Comparison of ENCODE assay signal across 10 cellular contexts in genomic region chr11:67561971-67562560, GRCh38. TPM values are rescaled to one million over a fixed set of nuclear protein-coding genes. Genes with fewer than 3 reads are reported as not detected.
DNase-seq lines count a peak whose midpoint lies in the region; ATAC-seq and TF ChIP-seq lines count a peak whose summit lies in the region.
"Had no signal": no experiment of that assay in that cellular context is flagged by ENCODE, and none has a peak within 500 bp of the region (broad histone marks: within the 10 kb centered on the region; RNA-seq: fewer than 3 reads in every experiment).

No MANE protein-coding gene starts in this region.

- H3K27ac ChIP-seq in left lung, result no peak overlapping the region

- POLR2A ChIA-PET in GM10248 (lab: Yijun Ruan, JAX), result no interaction called here

- intact Hi-C loops in left lung (cut with DNase I), result no loop called here

- no peak overlapping the region for H3K4me3 ChIP-seq in left lung

- peaks cover 0 to 7% of the 10 kb centered on the region in 2 donors for H3K27me3 ChIP-seq in left lung

- H3K36me3 ChIP-seq in left lung, result no peaks in the 10 kb centered on the region

- no peaks in the 10 kb centered on the region for H3K9me3 ChIP-seq in left lung

- TF ChIP-seq CTCF in GM10248 (IDR thresholded peaks at IDR 0.05; ENCODE audit: control extremely low read depth, extremely low read depth, low read depth, missing control alignments), result no peak
- no peak for TF ChIP-seq CTCF in left lung (IDR thresholded peaks at IDR 0.05)

- CTCF ChIA-PET in GM10248 (lab: Yijun Ruan, JAX), result interaction anchor here (1.0 to 2.1 kb wide), 5 partner anchors 10 to 67 kb away, joined by 3 to 8 read pairs (median 4); partner anchors contain the start of genes GSTP1 and NUDT8

- H3K4me1 ChIP-seq in left lung, result no peaks in the 10 kb centered on the region

- peak; percentile 77 for DNase-seq in GM10248 (ENCODE audit: extremely low spot score)
- DNase-seq in glomerular visceral epithelial cell (ENCODE audit: extremely low spot score), result peak; percentile 75
- DNase-seq in left lung, result no peak
- DNase-seq in cerebellum (ENCODE audit: low spot score), result no peak
- DNase-seq in ureter (ENCODE audit: low spot score), result no peak
- no peak for DNase-seq in NOMO-1 treated with dmso at 0.1 percent for 144 hours (lab: John Stamatoyannopoulos, UW; ENCODE audit: unreplicated experiment)

- ATAC-seq in GM21381 (IDR thresholded peaks at IDR 0.05; ENCODE audit: unreplicated experiment) (peak; percentile 65), HG03460 (IDR thresholded peaks at IDR 0.05; ENCODE audit: unreplicated experiment) (peak; percentile 77), left lung (no peak)

RNA-seq across cellular contexts. Expression of gene GSTP1, which starts 21.5 kb away (rescaled TPM):
- 1,000 to 10,000 TPM in 1 of 2 donors, 100 to 1,000 TPM in 1; 790 to 1,058 TPM for total RNA-seq in left lung
- total RNA-seq in cerebellum, result 129 TPM
- total RNA-seq in ureter, result 771 TPM

RNA-seq across cellular contexts. Expression of gene CABP2, which starts 38.8 kb away (rescaled TPM):
- total RNA-seq in left lung (not detected), cerebellum (not detected), ureter (not detected)
- total RNA-seq: HT1080, mesenteric fat pad had no signal

RNA-seq across cellular contexts. Expression of gene NDUFV1, which starts 44.7 kb away (rescaled TPM):
- total RNA-seq in left lung (100 to 1,000 TPM; 136 to 155 TPM), cerebellum (106 TPM), ureter (199 TPM)

RNA-seq across cellular contexts. Expression of gene CDK2AP2, which starts 54.1 kb away (rescaled TPM):
- 10 to 100 TPM; 82.2 to 92.8 TPM for total RNA-seq in left lung
- total RNA-seq in cerebellum, result 7.9 TPM
- total RNA-seq in ureter, result 40.5 TPM

RNA-seq across cellular contexts. Expression of gene PITPNM1, which starts 56.9 kb away (rescaled TPM):
- 10 to 100 TPM; 51.6 to 55.5 TPM for total RNA-seq in left lung
- 29.2 TPM for total RNA-seq in cerebellum
- total RNA-seq in ureter, result 41.2 TPM

Comparison
In these comparisons a context has a peak if more than half of its experiments do, and no peak if none do; other contexts are left out.
1. DNase-seq: peak in GM10248 (single experiment) and glomerular visceral epithelial cell (single experiment); none in left lung (0 of 2), cerebellum (single experiment), ureter (single experiment) and NOMO-1 treated with dmso at 0.1 percent for 144 hours (single experiment).